16 cellular contexts compared by ENCODE assay signal in genomic region chr7:106450716-106451115, GRCh38.
"Had no signal": no experiment of that assay in that cellular context is flagged by ENCODE, and none has a peak within 500 bp of the region (broad histone marks: within the 10 kb centered on the region; RNA-seq: fewer than 3 reads in every experiment).

No MANE protein-coding gene starts in this region.

- H3K4me3 ChIP-seq: body of pancreas, gastrocnemius medialis, left ventricle myocardium inferior, psoas muscle, skin epidermis had no signal

- H3K4me1 ChIP-seq: gastrocnemius medialis, psoas muscle had no signal

- H3K27me3 ChIP-seq: body of pancreas, gastrocnemius medialis had no signal

- H3K27ac ChIP-seq: body of pancreas, gastrocnemius medialis, left ventricle myocardium inferior, psoas muscle, skin epidermis had no signal

- H3K9me3 ChIP-seq: body of pancreas, gastrocnemius medialis, psoas muscle had no signal

- H3K36me3 ChIP-seq: gastrocnemius medialis, left ventricle myocardium inferior had no signal

- FAIRE-seq: TTC549 had no signal

- DNase-seq: activated CD4-positive, alpha-beta T cell treated with anti-CD3 and anti-CD28 coated beads for 36 hours; activated CD4-positive, alpha-beta T cell treated with anti-CD3 and anti-CD28 coated beads, Interleukin-2, amount 50 U/mL, for 48 hours; activated gamma-delta T cell treated with Interleukin-2 at 50 U/mL for 16 hours; activated naive CD8-positive, alpha-beta T cell treated with anti-CD3 and anti-CD28 coated beads for 36 hours; amygdala; body of pancreas; caudate nucleus; effector memory CD8-positive, alpha-beta T cell; gastrocnemius medialis; head of caudate nucleus; kidney glomerular epithelial cell; left ventricle myocardium inferior; psoas muscle; right cardiac atrium had no signal
